ENCODE assay signal across 12 cellular contexts in genomic region chr2:55772309-55772980, GRCh38.
DNase-seq lines count a peak whose midpoint lies in the region; ATAC-seq and TF ChIP-seq lines count a peak whose summit lies in the region.
"Had no signal": no experiment of that assay in that cellular context is flagged by ENCODE, and none has a peak within 500 bp of the region (broad histone marks: within the 10 kb centered on the region; RNA-seq: fewer than 3 reads in every experiment).

No MANE protein-coding gene starts in this region.

- CTCF ChIA-PET in Calu3 (lab: Charles Lee) (interaction anchor here (0.6 to 2.1 kb wide), 9 partner anchors 35 to 358 kb away, joined by 3 to 36 read pairs (median 4); no protein-coding TSS in a partner anchor), Panc1 (lab: Charles Lee) (interaction anchor here (2.1 kb wide), 1 partner anchor 189 kb away, joined by 10 read pairs; no protein-coding TSS in a partner anchor)

- no peak for ATAC-seq in Panc1

- POLR2A ChIA-PET in Panc1 (lab: Charles Lee), result no interaction called here

- H3K4me1 ChIP-seq in Panc1 (ENCODE audit: control insufficient read depth, insufficient read depth, low read length), result no peaks in the 10 kb centered on the region
- peaks cover 10% of the 10 kb centered on the region for H3K4me1 ChIP-seq in skeletal muscle satellite cell (ENCODE audit: control insufficient read depth, insufficient read depth, low read length)
- H3K4me1 ChIP-seq in esophagus muscularis mucosa, result no peaks in the 10 kb centered on the region

- H3K9ac ChIP-seq in skeletal muscle satellite cell (ENCODE audit: low read depth, low read length), result peak overlapping the region; percentile 38

- no peaks in the 10 kb centered on the region for H3K27me3 Mint-ChIP-seq in Calu3 (ENCODE audit: unreplicated experiment)
- peaks cover 2% of the 10 kb centered on the region for H3K27me3 Mint-ChIP-seq in glutamatergic neuron (ENCODE audit: unreplicated experiment)

- H3K4me1 Mint-ChIP-seq in Calu3 (ENCODE audit: low read depth, unreplicated experiment), result peaks cover 34% of the 10 kb centered on the region
- peaks cover 6% of the 10 kb centered on the region for H3K4me1 Mint-ChIP-seq in glutamatergic neuron (ENCODE audit: low read depth, unreplicated experiment)

- no peak overlapping the region for H3K4me2 ChIP-seq in skeletal muscle satellite cell (ENCODE audit: low read length)

- peak overlapping the region; percentile 29 for H3K4me3 Mint-ChIP-seq in Calu3 (ENCODE audit: low read depth, unreplicated experiment)
- no peak overlapping the region for H3K4me3 Mint-ChIP-seq in glutamatergic neuron (ENCODE audit: unreplicated experiment)

- peak overlapping the region; percentile 54 for H3K27ac Mint-ChIP-seq in Calu3 (ENCODE audit: unreplicated experiment)
- H3K27ac Mint-ChIP-seq in glutamatergic neuron (ENCODE audit: unreplicated experiment), result peak overlapping the region; percentile 17

- in situ Hi-C loops in Panc1 (cut with HindIII; ENCODE audit: low pct_unique_long_range_greater_than_20kb, low sequenced_read_pairs), result no loop called here

- H3K36me3 ChIP-seq in Panc1 (ENCODE audit: control insufficient read depth, insufficient read depth, low read length), result no peaks in the 10 kb centered on the region
- no peaks in the 10 kb centered on the region for H3K36me3 ChIP-seq in skeletal muscle satellite cell (ENCODE audit: insufficient read depth, low read length)
- no peaks in the 10 kb centered on the region for H3K36me3 ChIP-seq in esophagus muscularis mucosa
- H3K36me3 ChIP-seq: MG63 had no signal

- no TSS peak for BruUV-seq in Calu3 (replicated peaks; lab: Mats Ljungman, UMichigan)
- BruUV-seq in Panc1 (replicated peaks; lab: Mats Ljungman, UMichigan), result no TSS peak

- TF ChIP-seq POLR2A in esophagus muscularis mucosa (IDR thresholded peaks at IDR 0.05; ENCODE audit: low read depth), result no peak

- WGBS in esophagus muscularis mucosa, result 75% methylated on average over 6 of the region's 6 CpGs

- TF ChIP-seq EP300 in esophagus muscularis mucosa (IDR thresholded peaks at IDR 0.05), result no peak

- H3K36me3 Mint-ChIP-seq in Calu3 (ENCODE audit: insufficient read depth, unreplicated experiment) (no peaks in the 10 kb centered on the region), glutamatergic neuron (ENCODE audit: unreplicated experiment) (peaks cover 5% of the 10 kb centered on the region)

- peak; percentile 46 for DNase-seq in Calu3
- no peak for DNase-seq in Panc1 (ENCODE audit: low read depth, low spot score)
- DNase-seq in glutamatergic neuron, result no peak
- no peak for DNase-seq in COLO668 (lab: John Stamatoyannopoulos, UW; ENCODE audit: unreplicated experiment)
- DNase-seq in esophagus muscularis mucosa (ENCODE audit: extremely low spot score), result no peak
- no peak for DNase-seq in epidermal melanocyte (ENCODE audit: insufficient read length, low spot score)
- DNase-seq in glomerular visceral epithelial cell (ENCODE audit: extremely low spot score), result no peak
- DNase-seq: KG1, MG63, NCI-H187 had no signal

- H3K4me3 ChIP-seq in Panc1 (ENCODE audit: low read depth in 2 of 2, low read length in 2 of 2), result no peak overlapping the region
- no peak overlapping the region for H3K4me3 ChIP-seq in skeletal muscle satellite cell (ENCODE audit: low read length)
- H3K4me3 ChIP-seq in esophagus muscularis mucosa, result no peak overlapping the region
- H3K4me3 ChIP-seq: MG63 had no signal

- H3K27ac ChIP-seq in Panc1 (ENCODE audit: low read length), result peak overlapping the region; percentile 54; the same call in 1 of the 2 replicates
- H3K27ac ChIP-seq in esophagus muscularis mucosa (replicated peaks in 1 of 4), result no peak overlapping the region
- H3K27ac ChIP-seq: HL-60 had no signal

- H3K9me3 Mint-ChIP-seq in Calu3 (ENCODE audit: low read depth, unreplicated experiment), result no peaks in the 10 kb centered on the region
- H3K9me3 Mint-ChIP-seq in glutamatergic neuron (ENCODE audit: unreplicated experiment), result peaks cover 3% of the 10 kb centered on the region

- H3K9me3 ChIP-seq in Panc1 (ENCODE audit: control insufficient read depth, insufficient read depth, low read depth, low read length) (no peaks in the 10 kb centered on the region), skeletal muscle satellite cell (replicated peaks; ENCODE audit: low read length) (no peaks in the 10 kb centered on the region), esophagus muscularis mucosa (no peaks in the 10 kb centered on the region)
- H3K9me3 ChIP-seq: MG63 had no signal

- no peaks in the 10 kb centered on the region for H3K27me3 ChIP-seq in Panc1 (ENCODE audit: control insufficient read depth, insufficient read depth, low read length)
- H3K27me3 ChIP-seq in skeletal muscle satellite cell (ENCODE audit: control insufficient read depth, insufficient read depth, low read length), result no peaks in the 10 kb centered on the region
- H3K27me3 ChIP-seq in esophagus muscularis mucosa, result no peaks in the 10 kb centered on the region
- H3K27me3 ChIP-seq: MG63 had no signal

- TF ChIP-seq CTCF in Calu3 (IDR thresholded peaks at IDR 0.05; ENCODE audit: unreplicated experiment), result no peak
- no peak for TF ChIP-seq CTCF in Panc1 (IDR thresholded peaks at IDR 0.05)
- TF ChIP-seq CTCF in glutamatergic neuron (IDR thresholded peaks at IDR 0.05; ENCODE audit: partially characterized antibody, unreplicated experiment), result no peak
- no peak for TF ChIP-seq CTCF in esophagus muscularis mucosa (IDR thresholded peaks at IDR 0.05)

- intact Hi-C loops in Calu3 (cut with micrococcal nuclease; ENCODE audit: unreplicated experiment) (loop anchor here (1.0 to 10.0 kb wide), 5 partner anchors 70 to 1742 kb away; no protein-coding TSS in a partner anchor), Panc1 (cut with micrococcal nuclease; ENCODE audit: unreplicated experiment) (loop anchor here (5.0 kb wide), 1 partner anchor 240 kb away; no protein-coding TSS in a partner anchor), esophagus muscularis mucosa (cut with DNase I) (no loop called here)
